ENCODE assay signal across 11 cellular contexts in genomic region chr2:214311031-214311533, GRCh38.
A peak's percentile ranks its signal among the peaks of the same experiment; 100 is the strongest.
DNase-seq lines count a peak whose midpoint lies in the region; ATAC-seq and TF ChIP-seq lines count a peak whose summit lies in the region.
"Had no signal": no experiment of that assay in that cellular context is flagged by ENCODE, and none has a peak within 500 bp of the region (broad histone marks: within the 10 kb centered on the region; RNA-seq: fewer than 3 reads in every experiment).

No MANE protein-coding gene starts in this region.

- DNase-seq in iPS-NIHi11 (ENCODE audit: low spot score), result peak; percentile 66
- no peak for DNase-seq in germinal center (ENCODE audit: low spot score)
- no peak for DNase-seq in activated naive CD8-positive, alpha-beta T cell treated with anti-CD3 and anti-CD28 coated beads, Interleukin-2, amount 50 U/mL, for 24 hours
- no peak for DNase-seq in activated CD4-positive, alpha-beta T cell treated with anti-CD3 and anti-CD28 coated beads, Interleukin-2, amount 10 ng/mL, durations not matched to agents 24 days and 14 days
- DNase-seq: activated T-cell treated with anti-CD3 and anti-CD28 coated beads, Interleukin-2, amount 50 U/mL, for 48 hours; NCI-H2029 treated with DMSO at 0.1 percent for 48 hours had no signal

- H3K9me3 Mint-ChIP-seq in activated naive CD8-positive, alpha-beta T cell treated with anti-CD3 and anti-CD28 coated beads, Interleukin-2, amount 50 U/mL, for 24 hours, result peaks cover 7% of the 10 kb centered on the region
- no peaks in the 10 kb centered on the region for H3K9me3 Mint-ChIP-seq in activated CD4-positive, alpha-beta T cell treated with anti-CD3 and anti-CD28 coated beads, Interleukin-2, amount 10 ng/mL, durations not matched to agents 24 days and 14 days

- H3K27ac Mint-ChIP-seq in activated naive CD8-positive, alpha-beta T cell treated with anti-CD3 and anti-CD28 coated beads, Interleukin-2, amount 50 U/mL, for 24 hours, result no peak overlapping the region
- H3K27ac Mint-ChIP-seq in activated CD4-positive, alpha-beta T cell treated with anti-CD3 and anti-CD28 coated beads, Interleukin-2, amount 10 ng/mL, durations not matched to agents 24 days and 14 days, result no peak overlapping the region
- H3K27ac Mint-ChIP-seq: dendritic cell treated with granulocyte-macrophage colony-stimulating factor and Interleukin-4, amounts not matched to agents 40 ng/mL and 50 ng/mL, for 4 days had no signal

- H3K4me1 Mint-ChIP-seq in activated naive CD8-positive, alpha-beta T cell treated with anti-CD3 and anti-CD28 coated beads, Interleukin-2, amount 50 U/mL, for 24 hours, result no peaks in the 10 kb centered on the region
- H3K4me1 Mint-ChIP-seq in activated CD4-positive, alpha-beta T cell treated with anti-CD3 and anti-CD28 coated beads, Interleukin-2, amount 10 ng/mL, durations not matched to agents 24 days and 14 days, result no peaks in the 10 kb centered on the region

- no peaks in the 10 kb centered on the region for H3K36me3 Mint-ChIP-seq in activated naive CD8-positive, alpha-beta T cell treated with anti-CD3 and anti-CD28 coated beads, Interleukin-2, amount 50 U/mL, for 24 hours (ENCODE audit: low read depth)
- no peaks in the 10 kb centered on the region for H3K36me3 Mint-ChIP-seq in activated CD4-positive, alpha-beta T cell treated with anti-CD3 and anti-CD28 coated beads, Interleukin-2, amount 10 ng/mL, durations not matched to agents 24 days and 14 days (ENCODE audit: low read depth)

- no peaks in the 10 kb centered on the region for H3K27me3 Mint-ChIP-seq in activated naive CD8-positive, alpha-beta T cell treated with anti-CD3 and anti-CD28 coated beads, Interleukin-2, amount 50 U/mL, for 24 hours
- no peaks in the 10 kb centered on the region for H3K27me3 Mint-ChIP-seq in activated CD4-positive, alpha-beta T cell treated with anti-CD3 and anti-CD28 coated beads, Interleukin-2, amount 10 ng/mL, durations not matched to agents 24 days and 14 days
- H3K27me3 Mint-ChIP-seq: dendritic cell treated with granulocyte-macrophage colony-stimulating factor and Interleukin-4, amounts not matched to agents 40 ng/mL and 50 ng/mL, for 4 days had no signal

- no peak overlapping the region for H3K4me3 ChIP-seq in GM12875 (ENCODE audit: low read depth, low read length)

- peak; percentile 51 for ATAC-seq in GM21717 (IDR thresholded peaks at IDR 0.05; ENCODE audit: unreplicated experiment)
- peak; percentile 40 for ATAC-seq in HG03565 (IDR thresholded peaks at IDR 0.05; ENCODE audit: unreplicated experiment)
- ATAC-seq in activated naive CD8-positive, alpha-beta T cell treated with anti-CD3 and anti-CD28 coated beads, Interleukin-2, amount 50 U/mL, for 24 hours, result no peak
- ATAC-seq in HG03469 (IDR thresholded peaks at IDR 0.05; ENCODE audit: unreplicated experiment), result no peak

- TF ChIP-seq CTCF in GM12875 (IDR thresholded peaks at IDR 0.05; ENCODE audit: borderline replicate concordance, insufficient read depth, low read depth, low read length), result peak; percentile 72

- no peak overlapping the region for H3K4me3 Mint-ChIP-seq in activated naive CD8-positive, alpha-beta T cell treated with anti-CD3 and anti-CD28 coated beads, Interleukin-2, amount 50 U/mL, for 24 hours
- H3K4me3 Mint-ChIP-seq in activated CD4-positive, alpha-beta T cell treated with anti-CD3 and anti-CD28 coated beads, Interleukin-2, amount 10 ng/mL, durations not matched to agents 24 days and 14 days, result no peak overlapping the region
- H3K4me3 Mint-ChIP-seq: dendritic cell treated with granulocyte-macrophage colony-stimulating factor and Interleukin-4, amounts not matched to agents 40 ng/mL and 50 ng/mL, for 4 days had no signal

- intact Hi-C loops in activated CD4-positive, alpha-beta T cell treated with anti-CD3 and anti-CD28 coated beads, Interleukin-2, amount 10 ng/mL, durations not matched to agents 24 days and 14 days (cut with micrococcal nuclease), result no loop called here

Comparison
In these comparisons a context has a peak if more than half of its experiments do, and no peak if none do; other contexts are left out.
1. ATAC-seq: peak in GM21717 (single experiment) and HG03565 (single experiment); none in activated naive CD8-positive, alpha-beta T cell treated with anti-CD3 and anti-CD28 coated beads, Interleukin-2, amount 50 U/mL, for 24 hours (single experiment) and HG03469 (single experiment).